Comparison of ENCODE assay signal across 22 cellular contexts in genomic region chr1:25784575-25785051, GRCh38. TPM values are rescaled to one million over a fixed set of nuclear protein-coding genes. Genes with fewer than 3 reads are reported as not detected.
DNase-seq lines count a peak whose midpoint lies in the region; ATAC-seq and TF ChIP-seq lines count a peak whose summit lies in the region.
"Had no signal": no experiment of that assay in that cellular context is flagged by ENCODE, and none has a peak within 500 bp of the region (broad histone marks: within the 10 kb centered on the region; RNA-seq: fewer than 3 reads in every experiment).

No MANE protein-coding gene starts in this region.

- H3K9me3 ChIP-seq in right atrium auricular region (no peaks in the 10 kb centered on the region), BE2C (no peaks in the 10 kb centered on the region)
- H3K9me3 ChIP-seq: stomach, uterus had no signal

- H3K27me3 ChIP-seq in right atrium auricular region (no peaks in the 10 kb centered on the region), BE2C (no peaks in the 10 kb centered on the region)
- H3K27me3 ChIP-seq: stomach, uterus had no signal

- intact Hi-C loops in Right ventricle myocardium superior (cut with DNase I), result loop anchor here (10.0 kb wide), 1 partner anchor 90 kb away; no protein-coding TSS in a partner anchor

- DNase-seq in Right ventricle myocardium superior, result peak; percentile 72
- DNase-seq in right atrium auricular region (ENCODE audit: low spot score), result no peak
- DNase-seq in caudate nucleus (lab: John Stamatoyannopoulos, UW), result peak in 1 of 61 donors; percentile 71
- DNase-seq in left lobe of liver (ENCODE audit: low spot score), result no peak
- no peak for DNase-seq in NCI-H1105 (lab: John Stamatoyannopoulos, UW)
- no peak for DNase-seq in SKM-1 treated with dmso at 0.1 percent for 144 hours (lab: John Stamatoyannopoulos, UW; ENCODE audit: unreplicated experiment)
- DNase-seq in BE2C, result no peak
- DNase-seq: ACHN; activated CD4-positive, alpha-beta T cell treated with anti-CD3 and anti-CD28 coated beads, Interleukin-2, amount 50 U/mL, for 48 hours; activated naive CD8-positive, alpha-beta T cell treated with anti-CD3 and anti-CD28 coated beads, Interleukin-2, amount 50 U/mL, for 24 hours; activated T-cell treated with anti-CD3 and anti-CD28 coated beads, Interleukin-2, amount 50 U/mL, for 1 hour; CD8-positive, alpha-beta memory T cell; mammary epithelial cell; MM.1S; NCI-H2029; NCI-H526; PC-9; stomach; uterus had no signal

- H3K4me3 ChIP-seq in right atrium auricular region (no peak overlapping the region), BE2C (ENCODE audit: low read depth, low read length) (no peak overlapping the region)
- H3K4me3 ChIP-seq: GM12878, PC-9, stomach, uterus had no signal

- H3K36me3 ChIP-seq in right atrium auricular region (no peaks in the 10 kb centered on the region), BE2C (no peaks in the 10 kb centered on the region)
- H3K36me3 ChIP-seq: uterus had no signal

- TF ChIP-seq CTCF in right atrium auricular region (IDR thresholded peaks at IDR 0.05) (no peak), BE2C (IDR thresholded peaks at IDR 0.05; ENCODE audit: low read depth, low read length) (no peak)

- H3K27ac ChIP-seq in right atrium auricular region (peak overlapping the region in 1 of 2 donors; percentile 19), caudate nucleus (ENCODE audit: low read depth, low read length) (peak overlapping the region; percentile 74)
- H3K27ac ChIP-seq: PC-9 had no signal

- H3K4me1 ChIP-seq in right atrium auricular region (peaks cover 0 to 37% of the 10 kb centered on the region in 2 donors), BE2C (peaks cover 9% of the 10 kb centered on the region)

- peak; percentile 85 for ATAC-seq in Right ventricle myocardium superior (ENCODE audit: poor library complexity)
- peak; percentile 23 for ATAC-seq in left lobe of liver
- ATAC-seq in GM19395 (IDR thresholded peaks at IDR 0.05; ENCODE audit: unreplicated experiment), result no peak
- ATAC-seq: activated naive CD8-positive, alpha-beta T cell treated with anti-CD3 and anti-CD28 coated beads, Interleukin-2, amount 50 U/mL, for 24 hours; GM12878; natural killer cell treated with Interleukin-12 subunit alpha and Interleukin-12 subunit beta and Interleukin-15 and Interleukin-18, amount 100 ng/mL, for 72 hours had no signal

RNA-seq across cellular contexts. Expression of gene SELENON, which starts 15.4 kb away (rescaled TPM):
- 39.6 TPM for total RNA-seq in Right ventricle myocardium superior
- 10 to 100 TPM; 31.7 to 34.2 TPM for total RNA-seq in right atrium auricular region
- total RNA-seq in left lobe of liver, result 13.5 TPM
- 19.0 TPM for polyA plus RNA-seq in BE2C (2012; ENCODE audit: insufficient read depth, insufficient read length, low read depth)

RNA-seq across cellular contexts. Expression of gene MTFR1L, which starts 35.1 kb away (rescaled TPM):
- total RNA-seq in Right ventricle myocardium superior, result 222 TPM
- 100 to 1,000 TPM; 154 to 303 TPM for total RNA-seq in right atrium auricular region
- total RNA-seq in left lobe of liver, result 52.7 TPM
- 46.7 TPM for polyA plus RNA-seq in BE2C (2012; ENCODE audit: insufficient read depth, insufficient read length, low read depth)
